ENCODE assay signal across 19 cellular contexts in the genomic region with DNA sequence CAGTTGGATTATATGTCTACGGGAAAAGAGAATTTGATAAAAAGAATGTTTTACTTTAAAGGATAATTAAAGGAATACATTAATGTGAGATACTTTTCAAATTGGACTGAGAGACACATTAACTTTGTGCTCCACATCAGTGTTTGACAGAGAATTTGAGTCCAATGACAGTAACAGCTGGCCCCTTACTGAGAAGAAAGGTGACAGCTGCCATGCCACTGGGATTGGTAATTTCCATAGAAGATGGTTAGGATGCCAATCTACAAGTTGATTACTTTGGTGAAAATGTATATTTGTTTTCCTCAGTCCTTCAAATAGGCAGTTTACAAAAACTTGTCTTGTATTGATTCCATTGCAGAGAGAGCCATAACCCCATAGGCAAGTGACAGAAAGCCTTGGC.
"Had no signal": no experiment of that assay in that cellular context is flagged by ENCODE, and none has a peak within 500 bp of the region (broad histone marks: within the 10 kb centered on the region; RNA-seq: fewer than 3 reads in every experiment).

No MANE protein-coding gene starts in this region.

- DNase-seq: KBM-7, MV-4-11, NCI-H1048, NCI-H1105, NCI-H1417, NCI-H1436 treated with DMSO at 0.1 percent for 48 hours, NCI-H1694, NCI-H187 treated with DMSO at 0.1 percent for 48 hours, NCI-H2081, NCI-H2107, NCI-H2171 treated with DMSO at 0.1 percent for 48 hours, NCI-H345, NCI-H446 treated with DMSO at 0.1 percent for 48 hours, NCI-H510A treated with DMSO at 0.1 percent for 48 hours, NCI-H69, NCI-H774, SHP77 had no signal

- ATAC-seq: Panc1 had no signal

- H3K27ac ChIP-seq: RWPE1 had no signal
